In genomic region chr12:70626180-70626579, GRCh38 we compare ENCODE assay signal across 9 cellular contexts. TPM values are rescaled to one million over a fixed set of nuclear protein-coding genes. Genes with fewer than 3 reads are reported as not detected.
"Had no signal": no experiment of that assay in that cellular context is flagged by ENCODE, and none has a peak within 500 bp of the region (broad histone marks: within the 10 kb centered on the region; RNA-seq: fewer than 3 reads in every experiment).

No MANE protein-coding gene starts in this region.

- FAIRE-seq: G401.6, GM12878, GM12891, GM12892, GM18507, GM19239 had no signal

- DNase-seq: GDM1, GF-D8 had no signal

- ATAC-seq: GM12878 had no signal

- H3K4me3 ChIP-seq: GM12878 had no signal

RNA-seq across cellular contexts. Expression of gene PTPRB, which starts 11.0 kb away (rescaled TPM):
- total RNA-seq: G401 had no signal
